ENCODE assay signal across 26 cellular contexts in genomic region chr4:172980178-172980577, GRCh38.
"Had no signal": no experiment of that assay in that cellular context is flagged by ENCODE, and none has a peak within 500 bp of the region (broad histone marks: within the 10 kb centered on the region; RNA-seq: fewer than 3 reads in every experiment).

No MANE protein-coding gene starts in this region.

- H3K36me3 Mint-ChIP-seq: immature natural killer cell; naive thymus-derived CD8-positive, alpha-beta T cell; stimulated activated naive B cell treated with anti-CD40 and anti-IgM and Interleukin-4, amounts not matched to agents 10 μg/mL and 1 μg/mL and 100 μg/mL, for 72 hours had no signal

- H3K4me1 Mint-ChIP-seq: endodermal cell; immature natural killer cell; naive thymus-derived CD8-positive, alpha-beta T cell; stimulated activated naive B cell treated with anti-CD40 and anti-IgM and Interleukin-4, amounts not matched to agents 10 μg/mL and 1 μg/mL and 100 μg/mL, for 72 hours had no signal

- H3K27ac ChIP-seq: dorsolateral prefrontal cortex, esophagus squamous epithelium, left ventricle myocardium inferior, lower lobe of right lung, prostate gland, right atrium auricular region, skin epidermis, spleen, suprapubic skin, transverse colon, uterus had no signal

- H3K9me3 ChIP-seq: esophagus squamous epithelium, lower lobe of right lung, prostate gland, spleen, suprapubic skin, transverse colon, upper lobe of right lung, uterus had no signal

- H3K27ac Mint-ChIP-seq: endodermal cell; immature natural killer cell; naive thymus-derived CD8-positive, alpha-beta T cell; nephron progenitor cell; stimulated activated naive B cell treated with anti-CD40 and anti-IgM and Interleukin-4, amounts not matched to agents 10 μg/mL and 1 μg/mL and 100 μg/mL, for 72 hours; stimulated activated naive CD8-positive, alpha-beta T cell treated with anti-CD3 and anti-CD28 coated beads, Interleukin-15, Interleukin-2, amounts not matched to agents 100 ng/mL and 50 ng/mL, for 24 hours had no signal

- H3K4me3 Mint-ChIP-seq: endodermal cell; immature natural killer cell; naive thymus-derived CD8-positive, alpha-beta T cell; nephron progenitor cell; stimulated activated naive B cell treated with anti-CD40 and anti-IgM and Interleukin-4, amounts not matched to agents 10 μg/mL and 1 μg/mL and 100 μg/mL, for 72 hours; stimulated activated naive CD8-positive, alpha-beta T cell treated with anti-CD3 and anti-CD28 coated beads, Interleukin-15, Interleukin-2, amounts not matched to agents 100 ng/mL and 50 ng/mL, for 24 hours had no signal

- DNase-seq: dorsolateral prefrontal cortex; effector CD4-positive, alpha-beta T cell; endodermal cell; esophagus squamous epithelium; hypothalamus; immature natural killer cell; islet precursor cell; kidney glomerular epithelial cell; left colon; left ventricle myocardium inferior; lower lobe of right lung; naive thymus-derived CD8-positive, alpha-beta T cell; nephron progenitor cell; nucleus accumbens; spleen; stimulated activated CD4-positive, alpha-beta T cell treated with anti-CD3 and anti-CD28 coated beads, Interleukin-4, amount 100 ng/mL, for 4 hours; stimulated activated naive B cell treated with anti-CD40 and anti-IgM and Interleukin-4, amounts not matched to agents 10 μg/mL and 1 μg/mL and 100 μg/mL, for 72 hours; transverse colon; upper lobe of right lung; uterus had no signal

- H3K27me3 ChIP-seq: right atrium auricular region, suprapubic skin, transverse colon, upper lobe of right lung, uterus had no signal

- H3K4me3 ChIP-seq: dorsolateral prefrontal cortex, esophagus squamous epithelium, left ventricle myocardium inferior, lower lobe of right lung, prostate gland, right atrium auricular region, skin epidermis, spleen, suprapubic skin, transverse colon, upper lobe of right lung, uterus had no signal

- ATAC-seq: lower lobe of right lung; naive thymus-derived CD8-positive, alpha-beta T cell; sciatic nerve; stimulated activated naive B cell treated with anti-CD40 and anti-IgM and Interleukin-4, amounts not matched to agents 10 μg/mL and 1 μg/mL and 100 μg/mL, for 72 hours; upper lobe of right lung had no signal

- H3K9me3 Mint-ChIP-seq: immature natural killer cell; naive thymus-derived CD8-positive, alpha-beta T cell; stimulated activated naive B cell treated with anti-CD40 and anti-IgM and Interleukin-4, amounts not matched to agents 10 μg/mL and 1 μg/mL and 100 μg/mL, for 72 hours; stimulated activated naive CD8-positive, alpha-beta T cell treated with anti-CD3 and anti-CD28 coated beads, Interleukin-15, Interleukin-2, amounts not matched to agents 100 ng/mL and 50 ng/mL, for 24 hours had no signal

- H3K36me3 ChIP-seq: esophagus squamous epithelium, left ventricle myocardium inferior, lower lobe of right lung, prostate gland, right atrium auricular region, spleen, suprapubic skin, transverse colon, upper lobe of right lung, uterus had no signal

- H3K4me1 ChIP-seq: left ventricle myocardium inferior, lower lobe of right lung, prostate gland, right atrium auricular region, spleen, upper lobe of right lung, uterus had no signal
